In the genomic region with DNA sequence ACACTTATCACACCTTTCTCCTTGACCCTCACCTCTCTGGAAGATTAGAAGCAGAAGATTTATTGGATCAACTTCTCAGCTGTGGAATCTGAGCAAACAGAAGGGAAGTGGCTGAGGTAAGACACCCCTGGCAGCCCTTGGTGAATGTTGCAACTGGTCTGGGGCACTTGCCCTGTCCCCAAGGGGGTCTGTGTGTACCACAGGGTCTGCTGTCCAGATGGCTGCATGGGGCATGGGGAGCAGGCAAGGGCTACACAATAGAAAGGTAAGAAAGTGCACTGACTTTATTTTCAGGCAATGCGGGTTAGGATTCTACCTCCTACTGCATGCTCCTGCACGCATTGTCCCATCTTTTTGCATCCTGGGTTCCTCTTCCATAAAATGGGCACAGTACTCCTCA, we compare ENCODE assay signal across 15 cellular contexts.
A peak's percentile ranks its signal among the peaks of the same experiment; 100 is the strongest.
DNase-seq lines count a peak whose midpoint lies in the region; ATAC-seq and TF ChIP-seq lines count a peak whose summit lies in the region.
"Had no signal": no experiment of that assay in that cellular context is flagged by ENCODE, and none has a peak within 500 bp of the region (broad histone marks: within the 10 kb centered on the region; RNA-seq: fewer than 3 reads in every experiment).

No MANE protein-coding gene starts in this region.

- H2AK5ac ChIP-seq in mesenchymal stem cell (ENCODE audit: low read length, severe bottlenecking): no peak overlapping the region

- H3K4ac ChIP-seq in mesenchymal stem cell (ENCODE audit: low read depth in 1 of 2, low read length in 2 of 2): no peak overlapping the region

- no peak overlapping the region for H4K8ac ChIP-seq in mesenchymal stem cell (ENCODE audit: low read length)

- H3K79me1 ChIP-seq in mesenchymal stem cell (replicated peaks; ENCODE audit: low read length, poor library complexity, severe bottlenecking): no peaks in the 10 kb centered on the region

- ATAC-seq in GM21528 (IDR thresholded peaks at IDR 0.05; ENCODE audit: low FRiP score, unreplicated experiment): no peak
- ATAC-seq: GM12878, HepG2 had no signal

- no peaks in the 10 kb centered on the region for H3F3A ChIP-seq in neural progenitor cell (ENCODE audit: low read depth)

- WGBS in hepatocyte (ENCODE audit: low lambda C conversion rate, missing lambda C conversion rate): 97% methylated on average over 2 of the region's 2 CpGs
- WGBS in mesenchymal stem cell: 91% methylated on average over 2 of the region's 2 CpGs

- H4K20me1 ChIP-seq in hepatocyte (ENCODE audit: insufficient read depth, poor library complexity, severe bottlenecking): no peaks in the 10 kb centered on the region
- H4K20me1 ChIP-seq in neural progenitor cell (ENCODE audit: low read depth): no peaks in the 10 kb centered on the region

- H3K27ac ChIP-seq in hepatocyte (peak overlapping the region; percentile 64), neural progenitor cell (no peak overlapping the region), mesenchymal stem cell (ENCODE audit: low read length, poor library complexity, severe bottlenecking) (no peak overlapping the region)

- no peak overlapping the region for H2BK5ac ChIP-seq in mesenchymal stem cell (ENCODE audit: low read depth, low read length, poor library complexity, severe bottlenecking)

- H2BK120ac ChIP-seq in mesenchymal stem cell (ENCODE audit: low read depth, low read length): no peak overlapping the region

- peak; percentile 49 for DNase-seq in NCI-H82 treated with DMSO at 0.1 percent for 48 hours (lab: John Stamatoyannopoulos, UW; ENCODE audit: unreplicated experiment)
- no peak for DNase-seq in hepatocyte (ENCODE audit: low spot score)
- DNase-seq in neural progenitor cell (ENCODE audit: low spot score): no peak
- no peak for DNase-seq in type B pancreatic cell (ENCODE audit: extremely low spot score, unreplicated experiment)
- no peak for DNase-seq in mesenchymal stem cell
- no peak for DNase-seq in COR-L47 (lab: John Stamatoyannopoulos, UW)
- DNase-seq: C1 segment of cervical spinal cord; CD4-positive, alpha-beta T cell; DMS79; HCEC 1CT; HFFc6 had no signal

- H3K79me2 ChIP-seq in hepatocyte: no peaks in the 10 kb centered on the region
- no peaks in the 10 kb centered on the region for H3K79me2 ChIP-seq in neural progenitor cell (ENCODE audit: low read depth)

- H3K27ac Mint-ChIP-seq in neural progenitor cell (no peak overlapping the region), type B pancreatic cell (peak overlapping the region; percentile 25)
- H3K27ac Mint-ChIP-seq: B cell; CD4-positive, alpha-beta T cell; HFFc6 had no signal

- H2AFZ ChIP-seq in hepatocyte: no peak overlapping the region
- H2AFZ ChIP-seq in neural progenitor cell (replicated peaks): no peak overlapping the region
- H2AFZ ChIP-seq in mesenchymal stem cell (ENCODE audit: low read depth, low read length): no peak overlapping the region

- H3K27me3 Mint-ChIP-seq in neural progenitor cell (ENCODE audit: insufficient read depth, low read depth): peaks cover 9% of the 10 kb centered on the region
- H3K27me3 Mint-ChIP-seq in type B pancreatic cell: no peaks in the 10 kb centered on the region
- H3K27me3 Mint-ChIP-seq: CD4-positive, alpha-beta T cell had no signal

- H4K91ac ChIP-seq in mesenchymal stem cell (ENCODE audit: low read length): no peak overlapping the region

- H3K4me1 Mint-ChIP-seq in neural progenitor cell (peaks cover 51% of the 10 kb centered on the region), type B pancreatic cell (ENCODE audit: unreplicated experiment) (peaks cover 45% of the 10 kb centered on the region)
- H3K4me1 Mint-ChIP-seq: B cell had no signal

- peak overlapping the region in 1 of 2 experiments; percentile 14 for H3K23ac ChIP-seq in mesenchymal stem cell (ENCODE audit: low read length in 2 of 2)

- no peaks in the 10 kb centered on the region for H3K36me3 ChIP-seq in hepatocyte (replicated peaks; ENCODE audit: insufficient read depth, low read depth)
- H3K36me3 ChIP-seq in neural progenitor cell: no peaks in the 10 kb centered on the region
- no peaks in the 10 kb centered on the region for H3K36me3 ChIP-seq in mesenchymal stem cell (ENCODE audit: control insufficient read depth in 1 of 2, insufficient read depth in 2 of 2, low read depth in 1 of 2, low read length in 2 of 2)

- H2BK15ac ChIP-seq in mesenchymal stem cell (ENCODE audit: low read depth, poor library complexity, severe bottlenecking): no peak overlapping the region

- H3K4me1 ChIP-seq in hepatocyte (ENCODE audit: insufficient read depth) (peaks cover 42% of the 10 kb centered on the region), neural progenitor cell (peaks cover 18% of the 10 kb centered on the region), mesenchymal stem cell (ENCODE audit: control insufficient read depth, insufficient read depth, low read depth, low read length) (peaks cover 4% of the 10 kb centered on the region)

- H3K4me2 ChIP-seq in hepatocyte (no peak overlapping the region), neural progenitor cell (no peak overlapping the region), mesenchymal stem cell (ENCODE audit: low read length, poor library complexity, severe bottlenecking) (no peak overlapping the region)

- no peak overlapping the region for H3K18ac ChIP-seq in mesenchymal stem cell (ENCODE audit: low read depth in 1 of 2, low read length in 2 of 2)

- H3K27me3 ChIP-seq in hepatocyte (no peaks in the 10 kb centered on the region), neural progenitor cell (no peaks in the 10 kb centered on the region), mesenchymal stem cell (ENCODE audit: control insufficient read depth in 1 of 2, insufficient read depth in 1 of 2, low read length in 2 of 2) (peaks cover 9 to 48% of the 10 kb centered on the region in 2 experiments)

- H2BK12ac ChIP-seq in mesenchymal stem cell (ENCODE audit: low read length in 2 of 2): no peak overlapping the region

- H3K4me3 ChIP-seq in hepatocyte: no peak overlapping the region
- no peak overlapping the region for H3K4me3 ChIP-seq in neural progenitor cell
- H3K4me3 ChIP-seq in mesenchymal stem cell (ENCODE audit: insufficient read depth in 1 of 2, low read depth in 1 of 2, low read length in 2 of 2): no peak overlapping the region
- H3K4me3 ChIP-seq: GM12878 had no signal

- H3K9me3 ChIP-seq in hepatocyte (ENCODE audit: low read depth) (no peaks in the 10 kb centered on the region), neural progenitor cell (ENCODE audit: low read depth) (no peaks in the 10 kb centered on the region), mesenchymal stem cell (ENCODE audit: control insufficient read depth, low read length) (no peaks in the 10 kb centered on the region)

- H3K36me3 Mint-ChIP-seq in neural progenitor cell (no peaks in the 10 kb centered on the region), type B pancreatic cell (no peaks in the 10 kb centered on the region)

- H3K9ac ChIP-seq in neural progenitor cell (no peak overlapping the region), mesenchymal stem cell (ENCODE audit: low read length) (no peak overlapping the region)

- H3K9me2 ChIP-seq in hepatocyte (replicated peaks; ENCODE audit: insufficient read depth): no peaks in the 10 kb centered on the region

- H3K4me3 Mint-ChIP-seq in neural progenitor cell: peak overlapping the region; percentile 25
- no peak overlapping the region for H3K4me3 Mint-ChIP-seq in type B pancreatic cell
- H3K4me3 Mint-ChIP-seq: B cell; CD4-positive, alpha-beta T cell; HFFc6 had no signal

- no peak for TF ChIP-seq CTCF in hepatocyte (IDR thresholded peaks at IDR 0.05; ENCODE audit: poor library complexity)
- no peak for TF ChIP-seq CTCF in neural progenitor cell (IDR thresholded peaks at IDR 0.05)
- TF ChIP-seq CTCF in type B pancreatic cell (conservative IDR thresholded peaks at IDR 0.05): no peak

- H3K14ac ChIP-seq in mesenchymal stem cell (ENCODE audit: low read length in 2 of 2): no peak overlapping the region

- H3K9me3 Mint-ChIP-seq in neural progenitor cell (no peaks in the 10 kb centered on the region), type B pancreatic cell (no peaks in the 10 kb centered on the region)
- H3K9me3 Mint-ChIP-seq: CD4-positive, alpha-beta T cell; HFFc6 had no signal
